ENCODE assay signal across 21 cellular contexts in genomic region chrX:136106920-136107534, GRCh38.
"Had no signal": no experiment of that assay in that cellular context is flagged by ENCODE, and none has a peak within 500 bp of the region (broad histone marks: within the 10 kb centered on the region; RNA-seq: fewer than 3 reads in every experiment).

No MANE protein-coding gene starts in this region.

- H3K27ac ChIP-seq: hepatocyte, spleen, thoracic aorta, VCaP had no signal

- H3K27me3 ChIP-seq: hepatocyte, spleen had no signal

- ATAC-seq: activated CD4-positive, CD25-positive, alpha-beta regulatory T cell treated with anti-CD3 and anti-CD28 coated beads, Interleukin-2, amount 50 U/mL, for 24 hours; activated CD8-positive, alpha-beta T cell treated with anti-CD3 and anti-CD28 coated beads, Interleukin-2, amount 10 ng/mL, durations not matched to agents 7 days and 5 days; activated naive CD8-positive, alpha-beta T cell treated with anti-CD3 and anti-CD28 coated beads, Interleukin-2, amount 50 U/mL, for 24 hours; left ventricle myocardium superior; natural killer cell had no signal

- DNase-seq: activated CD4-positive, alpha-beta T cell treated with anti-CD3 and anti-CD28 coated beads, Interleukin-2, amount 10 ng/mL, durations not matched to agents 7 days and 5 days; activated CD8-positive, alpha-beta T cell treated with anti-CD3 and anti-CD28 coated beads, Interleukin-2, amount 10 ng/mL, durations not matched to agents 7 days and 5 days; activated gamma-delta T cell; activated naive CD4-positive, alpha-beta T cell treated with anti-CD3 and anti-CD28 coated beads, Interleukin-2, amount 50 U/mL, for 16 hours; activated naive CD8-positive, alpha-beta T cell treated with anti-CD3 and anti-CD28 coated beads, Interleukin-2, amount 50 U/mL, for 24 hours; effector CD4-positive, alpha-beta T cell; foreskin melanocyte; glutamatergic neuron; immature natural killer cell; left ventricle myocardium superior; mammary epithelial cell; midbrain; natural killer cell; retina; spleen; stimulated activated CD4-positive, alpha-beta T cell treated with anti-CD3 and anti-CD28 coated beads, Interleukin-4, amount 100 ng/mL, for 24 hours; stimulated activated naive CD4-positive, alpha-beta T cell treated with Interleukin-2 at 50 U/mL for 16 hours had no signal

- H3K36me3 ChIP-seq: spleen, thoracic aorta had no signal

- H3K4me3 ChIP-seq: hepatocyte, spleen, thoracic aorta had no signal

- H3K4me1 ChIP-seq: spleen had no signal

- H3K9me3 ChIP-seq: thoracic aorta had no signal
